8 cellular contexts compared by ENCODE assay signal in genomic region chr3:134364936-134365765, GRCh38. TPM values are rescaled to one million over a fixed set of nuclear protein-coding genes. Genes with fewer than 3 reads are reported as not detected.
DNase-seq lines count a peak whose midpoint lies in the region; ATAC-seq and TF ChIP-seq lines count a peak whose summit lies in the region.

No MANE protein-coding gene starts in this region.

- H3K27me3 Mint-ChIP-seq in activated T-cell treated with anti-CD3 and anti-CD28 coated beads, Interleukin-2, amount 50 U/mL, for 24 hours, result peaks cover 13% of the 10 kb centered on the region
- H3K27me3 Mint-ChIP-seq in activated naive CD8-positive, alpha-beta T cell treated with anti-CD3 and anti-CD28 coated beads, Interleukin-2, amount 10 ng/mL, durations not matched to agents 7 days and 5 days, result peaks cover 18% of the 10 kb centered on the region

- ATAC-seq in activated naive CD8-positive, alpha-beta T cell treated with anti-CD3 and anti-CD28 coated beads, Interleukin-2, amount 10 ng/mL, durations not matched to agents 7 days and 5 days (ENCODE audit: low read depth), result no peak
- no peak for ATAC-seq in thoracic aorta (ENCODE audit: insufficient number of reproducible peaks, low FRiP score, low read depth)

- H3K4me1 Mint-ChIP-seq in activated T-cell treated with anti-CD3 and anti-CD28 coated beads, Interleukin-2, amount 50 U/mL, for 24 hours (ENCODE audit: low read depth), result peaks cover 24% of the 10 kb centered on the region
- peaks cover 13% of the 10 kb centered on the region for H3K4me1 Mint-ChIP-seq in activated naive CD8-positive, alpha-beta T cell treated with anti-CD3 and anti-CD28 coated beads, Interleukin-2, amount 10 ng/mL, durations not matched to agents 7 days and 5 days

- H3K4me3 Mint-ChIP-seq in activated T-cell treated with anti-CD3 and anti-CD28 coated beads, Interleukin-2, amount 50 U/mL, for 24 hours, result peak overlapping the region; percentile 60
- H3K4me3 Mint-ChIP-seq in activated naive CD8-positive, alpha-beta T cell treated with anti-CD3 and anti-CD28 coated beads, Interleukin-2, amount 10 ng/mL, durations not matched to agents 7 days and 5 days, result peak overlapping the region; percentile 70

- no peak overlapping the region for H3K4me3 ChIP-seq in thoracic aorta

- H3K36me3 ChIP-seq in thoracic aorta, result peaks cover 74% of the 10 kb centered on the region

- POLR2A ChIA-PET in activated naive CD8-positive, alpha-beta T cell treated with anti-CD3 and anti-CD28 coated beads, Interleukin-2, amount 10 ng/mL, durations not matched to agents 7 days and 5 days (lab: Charles Lee), result no interaction called here

- no peak for TF ChIP-seq CTCF in thoracic aorta (IDR thresholded peaks at IDR 0.05)

- H3K9me3 Mint-ChIP-seq in activated T-cell treated with anti-CD3 and anti-CD28 coated beads, Interleukin-2, amount 50 U/mL, for 24 hours, result no peaks in the 10 kb centered on the region
- no peaks in the 10 kb centered on the region for H3K9me3 Mint-ChIP-seq in activated naive CD8-positive, alpha-beta T cell treated with anti-CD3 and anti-CD28 coated beads, Interleukin-2, amount 10 ng/mL, durations not matched to agents 7 days and 5 days

- H3K36me3 Mint-ChIP-seq in activated T-cell treated with anti-CD3 and anti-CD28 coated beads, Interleukin-2, amount 50 U/mL, for 24 hours (ENCODE audit: low read depth), result no peaks in the 10 kb centered on the region
- H3K36me3 Mint-ChIP-seq in activated naive CD8-positive, alpha-beta T cell treated with anti-CD3 and anti-CD28 coated beads, Interleukin-2, amount 10 ng/mL, durations not matched to agents 7 days and 5 days, result no peaks in the 10 kb centered on the region

- no peaks in the 10 kb centered on the region for H3K27me3 ChIP-seq in thoracic aorta (replicated peaks; ENCODE audit: insufficient read depth)

- peak overlapping the region; percentile 75 to 81 for H3K27ac ChIP-seq in thoracic aorta

- no peak overlapping the region for H3K27ac Mint-ChIP-seq in activated T-cell treated with anti-CD3 and anti-CD28 coated beads, Interleukin-2, amount 50 U/mL, for 24 hours
- H3K27ac Mint-ChIP-seq in activated naive CD8-positive, alpha-beta T cell treated with anti-CD3 and anti-CD28 coated beads, Interleukin-2, amount 10 ng/mL, durations not matched to agents 7 days and 5 days, result no peak overlapping the region

- H3K9me3 ChIP-seq in thoracic aorta, result no peaks in the 10 kb centered on the region

- no peak for DNase-seq in activated T-cell treated with anti-CD3 and anti-CD28 coated beads, Interleukin-2, amount 50 U/mL, for 24 hours
- DNase-seq in activated T-cell treated with anti-CD3 and anti-CD28 coated beads, Interleukin-2, amount 50 U/mL, for 48 hours, result no peak
- DNase-seq in activated naive CD8-positive, alpha-beta T cell treated with anti-CD3 and anti-CD28 coated beads, Interleukin-2, amount 10 ng/mL, durations not matched to agents 7 days and 5 days, result no peak
- DNase-seq in kidney tubule cell (ENCODE audit: low spot score), result peak; percentile 19
- DNase-seq in thoracic aorta (ENCODE audit: low spot score), result no peak
- no peak for DNase-seq in AG20443 (ENCODE audit: low spot score)
- DNase-seq in GOT3 (lab: John Stamatoyannopoulos, UW), result no peak
- no peak for DNase-seq in GM19240 (ENCODE audit: insufficient read length, low spot score)

- peaks cover 61 to 98% of the 10 kb centered on the region in 2 donors for H3K4me1 ChIP-seq in thoracic aorta (ENCODE audit: control insufficient read depth in 1 of 2, low read depth in 2 of 2)

RNA-seq across cellular contexts. Expression of gene AMOTL2, which starts 9.1 kb away (rescaled TPM):
- not detected for total RNA-seq in activated naive CD8-positive, alpha-beta T cell treated with anti-CD3 and anti-CD28 coated beads, Interleukin-2, amount 10 ng/mL, durations not matched to agents 7 days and 5 days
- 100 to 1,000 TPM in 1 of 2 donors, 10 to 100 TPM in 1; 62.4 to 161 TPM for total RNA-seq in thoracic aorta

Comparison
In these comparisons a context has a peak if more than half of its experiments do, and no peak if none do; other contexts are left out.
1. RNA of gene AMOTL2, which starts 9.1 kb away (total RNA-seq): 62.4 to 161 TPM in thoracic aorta; not detected in activated naive CD8-positive, alpha-beta T cell treated with anti-CD3 and anti-CD28 coated beads, Interleukin-2, amount 10 ng/mL, durations not matched to agents 7 days and 5 days; every median in the first group is over 10 times any median in the second.